ENCODE assay signal across 23 cellular contexts in genomic region chr3:76442374-76442915, GRCh38.
"Had no signal": no experiment of that assay in that cellular context is flagged by ENCODE, and none has a peak within 500 bp of the region (broad histone marks: within the 10 kb centered on the region; RNA-seq: fewer than 3 reads in every experiment).

No MANE protein-coding gene starts in this region.

- H3K27me3 ChIP-seq: breast epithelium, gastrocnemius medialis, heart left ventricle, suprapubic skin, transverse colon, uterus had no signal

- DNase-seq: activated CD4-positive, alpha-beta T cell treated with anti-CD3 and anti-CD28 coated beads, Interleukin-2, amount 10 ng/mL, durations not matched to agents 7 days and 5 days; activated CD8-positive, alpha-beta T cell treated with anti-CD3 and anti-CD28 coated beads, Interleukin-2, amount 10 ng/mL, durations not matched to agents 7 days and 5 days; activated effector memory CD4-positive, alpha-beta T cell treated with Interleukin-2 at 50 U/mL for 16 hours; activated naive CD4-positive, alpha-beta T cell treated with anti-CD3 and anti-CD28 coated beads, Interleukin-2, amount 10 ng/mL, durations not matched to agents 7 days and 5 days; activated naive CD8-positive, alpha-beta T cell treated with anti-CD3 and anti-CD28 coated beads, Interleukin-2, amount 50 U/mL, for 24 hours; activated T-cell treated with anti-CD3 and anti-CD28 coated beads, Interleukin-2, amount 50 U/mL, for 48 hours; aorta; cortex of kidney; gastrocnemius medialis; heart left ventricle; kidney glomerular epithelial cell; left ventricle myocardium inferior; mammary epithelial cell; midbrain; nephron progenitor cell; nucleus accumbens; stimulated activated CD4-positive, alpha-beta T cell treated with anti-CD3 and anti-CD28 coated beads, Interleukin-2, amount 100 ng/mL, for 48 hours; stimulated activated naive CD8-positive, alpha-beta T cell treated with anti-CD3 and anti-CD28 coated beads, Interleukin-15, amount 100 ng/mL, for 72 hours; transverse colon; uterus had no signal

- ATAC-seq: activated CD4-positive, CD25-positive, alpha-beta regulatory T cell treated with anti-CD3 and anti-CD28 coated beads, Interleukin-2, amount 50 U/mL, for 24 hours; activated CD8-positive, alpha-beta T cell treated with anti-CD3 and anti-CD28 coated beads, Interleukin-2, amount 10 ng/mL, durations not matched to agents 7 days and 5 days; activated naive CD8-positive, alpha-beta T cell treated with anti-CD3 and anti-CD28 coated beads, Interleukin-2, amount 50 U/mL, for 24 hours; gastrocnemius medialis; heart left ventricle; stimulated activated naive CD8-positive, alpha-beta T cell treated with anti-CD3 and anti-CD28 coated beads, Interleukin-15, amount 100 ng/mL, for 72 hours had no signal

- H3K9me3 ChIP-seq: breast epithelium, gastrocnemius medialis, heart left ventricle, left ventricle myocardium inferior, transverse colon, uterus had no signal

- H3K27ac ChIP-seq: breast epithelium, gastrocnemius medialis, heart left ventricle, left ventricle myocardium inferior, suprapubic skin, transverse colon, uterus had no signal

- H3K4me1 ChIP-seq: breast epithelium, gastrocnemius medialis, heart left ventricle, left ventricle myocardium inferior, suprapubic skin, transverse colon, uterus had no signal

- H3K36me3 ChIP-seq: breast epithelium, gastrocnemius medialis, heart left ventricle, left ventricle myocardium inferior, suprapubic skin, transverse colon, uterus had no signal

- H3K4me3 ChIP-seq: breast epithelium, gastrocnemius medialis, heart left ventricle, left ventricle myocardium inferior, suprapubic skin, transverse colon, uterus had no signal
